8 cellular contexts compared by ENCODE assay signal in genomic region chr16:15642557-15643452, GRCh38. TPM values are rescaled to one million over a fixed set of nuclear protein-coding genes. Genes with fewer than 3 reads are reported as not detected.
DNase-seq lines count a peak whose midpoint lies in the region; ATAC-seq, FAIRE-seq and TF ChIP-seq lines count a peak whose summit lies in the region.

MARF1 (minus strand) TSS chr16:15643154; CDS start chr16:15639233, 3,921 bp downstream.

- H3K27ac ChIP-seq in SU-DHL-6 (ENCODE audit: low read depth, low read length) (peak within 1 kb of the TSS; percentile 95), pancreas (peak within 1 kb of the TSS; percentile 93 to 99 (median 97)), thyroid gland (peak within 1 kb of the TSS; percentile 95 to 99 (median 97))

- H3K9me3 Mint-ChIP-seq in activated naive CD8-positive, alpha-beta T cell treated with anti-CD3 and anti-CD28 coated beads, Interleukin-2, amount 10 ng/mL, durations not matched to agents 7 days and 5 days = no peaks in the 10 kb centered on the region

- H3K27ac Mint-ChIP-seq in activated naive CD8-positive, alpha-beta T cell treated with anti-CD3 and anti-CD28 coated beads, Interleukin-2, amount 10 ng/mL, durations not matched to agents 7 days and 5 days = peak within 1 kb of the TSS; percentile 96

- ATAC-seq in HG02759 (IDR thresholded peaks at IDR 0.05; ENCODE audit: unreplicated experiment) (peak; percentile 61), pancreas (peak; percentile 94 to 98 (median 96))
- peak; percentile 81 for ATAC-seq in activated naive CD8-positive, alpha-beta T cell treated with anti-CD3 and anti-CD28 coated beads, Interleukin-2, amount 10 ng/mL, durations not matched to agents 7 days and 5 days (ENCODE audit: low read depth)

- H2AFZ ChIP-seq in SU-DHL-6 (ENCODE audit: low read depth, low read length, severe bottlenecking) = peak within 1 kb of the TSS; percentile 77

- TF ChIP-seq CTCF in GM12865 (IDR thresholded peaks at IDR 0.05; ENCODE audit: insufficient read depth, low read depth, low read length, missing control alignments) (peak; percentile 40), SU-DHL-6 (IDR thresholded peaks at IDR 0.05; ENCODE audit: insufficient read depth, low read length, poor library complexity, severe bottlenecking) (peak; percentile 45), pancreas (IDR thresholded peaks at IDR 0.05) (peak in 1 of 4 donors; percentile 12), thyroid gland (IDR thresholded peaks at IDR 0.05) (peak in 2 of 6 experiments; percentile 22 to 24)

- H4K20me1 ChIP-seq in SU-DHL-6 (ENCODE audit: low read depth, low read length) = no peaks in the 10 kb centered on the region

- H3K4me1 Mint-ChIP-seq in activated naive CD8-positive, alpha-beta T cell treated with anti-CD3 and anti-CD28 coated beads, Interleukin-2, amount 10 ng/mL, durations not matched to agents 7 days and 5 days = peaks cover 45% of the 10 kb centered on the region

- H3K27me3 Mint-ChIP-seq in activated naive CD8-positive, alpha-beta T cell treated with anti-CD3 and anti-CD28 coated beads, Interleukin-2, amount 10 ng/mL, durations not matched to agents 7 days and 5 days = no peaks in the 10 kb centered on the region

- TF ChIP-seq POLR2A in thyroid gland (IDR thresholded peaks at IDR 0.05) = peak; percentile 99 to 100

- H3K4me1 ChIP-seq in pancreas (peaks cover 16 to 23% (median 19%) of the 10 kb centered on the region in 3 donors), thyroid gland (peaks cover 10 to 15% of the 10 kb centered on the region in 2 donors)

- peaks cover 26% of the 10 kb centered on the region for H3K79me2 ChIP-seq in SU-DHL-6 (ENCODE audit: insufficient read depth, low read length)

- H3K9ac ChIP-seq in SU-DHL-6 (ENCODE audit: low read length) = peak within 1 kb of the TSS; percentile 77

- no peaks in the 10 kb centered on the region for H3K9me2 ChIP-seq in SU-DHL-6 (replicated peaks; ENCODE audit: insufficient read depth, low read length)

- H3K4me2 ChIP-seq in SU-DHL-6 (ENCODE audit: low read depth, low read length, poor library complexity, severe bottlenecking) = peak within 1 kb of the TSS; percentile 87

- H3K36me3 Mint-ChIP-seq in activated naive CD8-positive, alpha-beta T cell treated with anti-CD3 and anti-CD28 coated beads, Interleukin-2, amount 10 ng/mL, durations not matched to agents 7 days and 5 days = peaks cover 17% of the 10 kb centered on the region

- POLR2A ChIA-PET in activated naive CD8-positive, alpha-beta T cell treated with anti-CD3 and anti-CD28 coated beads, Interleukin-2, amount 10 ng/mL, durations not matched to agents 7 days and 5 days (lab: Charles Lee) = interaction anchor here (0.6 to 3.4 kb wide), 21 partner anchors 8 to 501 kb away, joined by 3 to 35 read pairs (median 5); partner anchors contain the start of gene CEP20

- H3K9me3 ChIP-seq in SU-DHL-6 (ENCODE audit: insufficient read depth, low read length) (no peaks in the 10 kb centered on the region), pancreas (no peaks in the 10 kb centered on the region), thyroid gland (no peaks in the 10 kb centered on the region)

- H3K27me3 ChIP-seq in SU-DHL-6 (ENCODE audit: low read length) (no peaks in the 10 kb centered on the region), pancreas (no peaks in the 10 kb centered on the region), thyroid gland (no peaks in the 10 kb centered on the region)

- intact Hi-C loops in head of caudate nucleus (cut with DNase I) = loop anchor here (5.0 kb wide), 1 partner anchor 44 kb away; no protein-coding TSS in a partner anchor
- intact Hi-C loops in pancreas (cut with DNase I) = no loop called here
- intact Hi-C loops in thyroid gland (cut with DNase I) = no loop called here

- H3K36me3 ChIP-seq in SU-DHL-6 (ENCODE audit: low read length) (0 out of 2 replicates have a peak, but pooled peaks cover 3% of the 10 kb centered on the region), pancreas (peaks cover 0 to 12% (median 6%) of the 10 kb centered on the region in 3 donors), thyroid gland (peaks cover 10 to 11% of the 10 kb centered on the region in 2 donors)

- H3K4me3 Mint-ChIP-seq in activated naive CD8-positive, alpha-beta T cell treated with anti-CD3 and anti-CD28 coated beads, Interleukin-2, amount 10 ng/mL, durations not matched to agents 7 days and 5 days = peak within 1 kb of the TSS; percentile 94

- peak; percentile 98 for DNase-seq in GM12865 (ENCODE audit: low read depth)
- DNase-seq in NCI-H1417 (lab: John Stamatoyannopoulos, UW) = peak; percentile 88 to 97 (median 93)
- DNase-seq in activated naive CD8-positive, alpha-beta T cell treated with anti-CD3 and anti-CD28 coated beads, Interleukin-2, amount 10 ng/mL, durations not matched to agents 7 days and 5 days = peak; percentile 100
- peak; percentile 90 to 100 (median 98) for DNase-seq in head of caudate nucleus
- peak; percentile 99 to 100 (median 99) for DNase-seq in pancreas
- DNase-seq in thyroid gland = peak; percentile 98 to 99

- H3K4me3 ChIP-seq in GM12865 (ENCODE audit: low read depth, low read length) (peak within 1 kb of the TSS; percentile 88), SU-DHL-6 (ENCODE audit: insufficient read depth, low read length, poor library complexity, severe bottlenecking) (peak within 1 kb of the TSS; percentile 64), pancreas (peak within 1 kb of the TSS; percentile 77 to 92 (median 88)), thyroid gland (replicated peaks in 1 of 3) (peak within 1 kb of the TSS; percentile 51 to 88 (median 66))

- 1% methylated on average over 43 to 62 of the region's 63 CpGs for WGBS in pancreas, 2 donors
- 0 to 1% methylated on average over 29 to 46 of the region's 63 CpGs for WGBS in thyroid gland, 2 donors

- H3F3A ChIP-seq in SU-DHL-6 (ENCODE audit: insufficient read depth) = peaks cover 49% of the 10 kb centered on the region

- FAIRE-seq in pancreas (lab: Jason Lieb, UNC) = no peak

RNA-seq across cellular contexts. Expression of gene MARF1, which starts in this region (rescaled TPM):
- total RNA-seq in activated naive CD8-positive, alpha-beta T cell treated with anti-CD3 and anti-CD28 coated beads, Interleukin-2, amount 10 ng/mL, durations not matched to agents 7 days and 5 days = 100 to 1,000 TPM; 111 to 114 TPM
- total RNA-seq in pancreas (10 to 100 TPM; 31.7 to 65.3 (median 45.4) TPM), thyroid gland (10 to 100 TPM; 50.7 to 55.5 (median 53.1) TPM)
- polyA plus RNA-seq in pancreas = 10 to 100 TPM; 17.3 to 20.6 TPM

Comparison
In these comparisons a context has a peak if more than half of its experiments do, and no peak if none do; other contexts are left out.
1. Peak in every context shown above with its lines: DNase-seq, ATAC-seq, H3K4me3 ChIP-seq and H3K27ac ChIP-seq.